Comparison of ENCODE assay signal across 23 cellular contexts in the genomic region with DNA sequence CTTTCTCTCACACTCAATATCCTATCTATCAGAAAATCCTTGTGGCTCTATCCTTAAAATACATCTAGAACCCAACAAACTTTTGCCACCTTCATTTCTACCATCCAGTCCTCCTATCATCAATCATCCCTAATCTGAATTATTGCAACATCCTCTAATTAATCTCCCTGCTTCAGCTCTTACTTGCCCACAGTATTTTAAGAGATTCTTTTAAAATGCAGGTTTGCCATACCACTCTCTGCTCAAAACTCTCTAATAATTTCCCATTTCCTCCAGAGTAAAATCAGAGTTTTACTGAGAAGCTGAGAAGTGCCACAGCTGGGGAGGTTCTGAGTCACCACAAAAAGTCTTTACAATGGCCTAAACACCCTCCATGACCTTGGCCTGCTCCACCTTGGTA.
"Had no signal": no experiment of that assay in that cellular context is flagged by ENCODE, and none has a peak within 500 bp of the region (broad histone marks: within the 10 kb centered on the region; RNA-seq: fewer than 3 reads in every experiment).

No MANE protein-coding gene starts in this region.

- H2AFZ ChIP-seq: hepatocyte, parathyroid adenoma had no signal

- H3K4me3 Mint-ChIP-seq: dendritic cell treated with granulocyte-macrophage colony-stimulating factor and Interleukin-4, amounts not matched to agents 40 ng/mL and 50 ng/mL, for 4 days; effector memory CD8-positive, alpha-beta T cell; naive B cell; nephron; type B pancreatic cell had no signal

- H3K4me2 ChIP-seq: hepatocyte had no signal

- H3K27me3 Mint-ChIP-seq: effector memory CD8-positive, alpha-beta T cell; type B pancreatic cell had no signal

- DNase-seq: effector memory CD8-positive, alpha-beta T cell; erythroblast; foreskin melanocyte; head of caudate nucleus; left colon; left ventricle myocardium superior; mesendoderm; naive B cell; occipital lobe; psoas muscle; retina; right lobe of liver; spleen; stimulated activated CD4-positive, alpha-beta T cell treated with anti-CD3 and anti-CD28 coated beads, Interleukin-15, amount 100 ng/mL, for 24 hours; stimulated activated CD4-positive, alpha-beta T cell treated with anti-CD3 and anti-CD28 coated beads, Interleukin-1b, Interleukin-23, amount 100 ng/mL, for 48 hours; stimulated activated CD4-positive, alpha-beta T cell treated with anti-CD3 and anti-CD28 coated beads, Interleukin-4, amount 100 ng/mL, for 24 hours; stimulated activated naive CD4-positive, alpha-beta T cell treated with Interleukin-2 at 50 U/mL for 16 hours had no signal

- H3K4me1 ChIP-seq: parathyroid adenoma, psoas muscle, right lobe of liver, spleen had no signal

- H3K9me3 ChIP-seq: psoas muscle, right lobe of liver, spleen had no signal

- H3K9me3 Mint-ChIP-seq: dendritic cell treated with granulocyte-macrophage colony-stimulating factor and Interleukin-4, amounts not matched to agents 40 ng/mL and 50 ng/mL, for 4 days; effector memory CD8-positive, alpha-beta T cell; nephron; type B pancreatic cell had no signal

- H3K27ac Mint-ChIP-seq: dendritic cell treated with granulocyte-macrophage colony-stimulating factor and Interleukin-4, amounts not matched to agents 40 ng/mL and 50 ng/mL, for 4 days; effector memory CD8-positive, alpha-beta T cell; naive B cell; nephron; type B pancreatic cell had no signal

- H3K36me3 Mint-ChIP-seq: naive B cell, type B pancreatic cell had no signal

- H3K36me3 ChIP-seq: right lobe of liver, spleen had no signal

- H3K79me2 ChIP-seq: hepatocyte, parathyroid adenoma had no signal

- H3K4me1 Mint-ChIP-seq: nephron had no signal

- H3K27me3 ChIP-seq: hepatocyte, right lobe of liver, spleen had no signal

- H3K9ac ChIP-seq: parathyroid adenoma had no signal

- H3K27ac ChIP-seq: hepatocyte, parathyroid adenoma, psoas muscle, right lobe of liver, spleen had no signal

- ATAC-seq: effector memory CD8-positive, alpha-beta T cell; left colon; left ventricle myocardium superior; psoas muscle; right lobe of liver had no signal

- H3K4me3 ChIP-seq: hepatocyte, lung, psoas muscle, right lobe of liver, spleen had no signal
